ENCODE assay signal across 13 cellular contexts in genomic region chr11:296976-297665, GRCh38. TPM values are rescaled to one million over a fixed set of nuclear protein-coding genes. Genes with fewer than 3 reads are reported as not detected.
DNase-seq lines count a peak whose midpoint lies in the region; ATAC-seq and TF ChIP-seq lines count a peak whose summit lies in the region.
"Had no signal": no experiment of that assay in that cellular context is flagged by ENCODE, and none has a peak within 500 bp of the region (broad histone marks: within the 10 kb centered on the region; RNA-seq: fewer than 3 reads in every experiment).

No MANE protein-coding gene starts in this region.

- H3K4me1 Mint-ChIP-seq in activated CD4-positive, alpha-beta memory T cell treated with anti-CD3 and anti-CD28 coated beads, Interleukin-2, amount 10 ng/mL, durations not matched to agents 7 days and 5 days: peaks cover 21% of the 10 kb centered on the region
- H3K4me1 Mint-ChIP-seq in activated CD4-positive, alpha-beta memory T cell treated with anti-CD3 and anti-CD28 coated beads for 36 hours (ENCODE audit: low read depth): peaks cover 11% of the 10 kb centered on the region
- peaks cover 27% of the 10 kb centered on the region for H3K4me1 Mint-ChIP-seq in activated T-cell treated with anti-CD3 and anti-CD28 coated beads, Interleukin-2, amount 50 U/mL, for 4 hours (ENCODE audit: low read depth)
- H3K4me1 Mint-ChIP-seq: nephron had no signal

- H3K4me3 ChIP-seq in foreskin fibroblast (ENCODE audit: low read depth in 1 of 2, low read length in 2 of 2): no peak overlapping the region

- POLR2A ChIA-PET in activated CD4-positive, alpha-beta memory T cell treated with anti-CD3 and anti-CD28 coated beads, Interleukin-2, amount 10 ng/mL, durations not matched to agents 7 days and 5 days (lab: Charles Lee): no interaction called here
- POLR2A ChIA-PET in activated CD4-positive, alpha-beta memory T cell treated with anti-CD3 and anti-CD28 coated beads for 36 hours (lab: Charles Lee): no interaction called here

- peak overlapping the region; percentile 27 for H3K4me3 Mint-ChIP-seq in activated CD4-positive, alpha-beta memory T cell treated with anti-CD3 and anti-CD28 coated beads, Interleukin-2, amount 10 ng/mL, durations not matched to agents 7 days and 5 days
- no peak overlapping the region for H3K4me3 Mint-ChIP-seq in activated CD4-positive, alpha-beta memory T cell treated with anti-CD3 and anti-CD28 coated beads for 36 hours
- no peak overlapping the region for H3K4me3 Mint-ChIP-seq in activated T-cell treated with anti-CD3 and anti-CD28 coated beads, Interleukin-2, amount 50 U/mL, for 4 hours
- H3K4me3 Mint-ChIP-seq: nephron had no signal

- intact Hi-C loops in activated CD4-positive, alpha-beta memory T cell treated with anti-CD3 and anti-CD28 coated beads for 36 hours (cut with micrococcal nuclease): no loop called here
- intact Hi-C loops in left ventricle myocardium superior (cut with micrococcal nuclease): no loop called here

- no peak for DNase-seq in activated CD4-positive, alpha-beta memory T cell treated with anti-CD3 and anti-CD28 coated beads, Interleukin-2, amount 10 ng/mL, durations not matched to agents 7 days and 5 days
- no peak for DNase-seq in activated CD4-positive, alpha-beta memory T cell treated with anti-CD3 and anti-CD28 coated beads for 36 hours
- peak; percentile 4 for DNase-seq in activated T-cell treated with anti-CD3 and anti-CD28 coated beads, Interleukin-2, amount 50 U/mL, for 4 hours
- DNase-seq in left ventricle myocardium superior: peak; percentile 36
- DNase-seq in stimulated activated naive CD8-positive, alpha-beta T cell treated with anti-CD3 and anti-CD28 coated beads, Interleukin-15, Interleukin-2, amounts not matched to agents 100 U/mL and 50 U/mL, for 24 hours: no peak
- no peak for DNase-seq in kidney glomerular epithelial cell (lab: John Stamatoyannopoulos, UW)
- no peak for DNase-seq in foreskin fibroblast
- no peak for DNase-seq in LoVo (ENCODE audit: low spot score)
- DNase-seq: dermis blood vessel endothelial cell, HCEC 1CT, hypothalamus had no signal

- no peaks in the 10 kb centered on the region for H3K36me3 Mint-ChIP-seq in activated CD4-positive, alpha-beta memory T cell treated with anti-CD3 and anti-CD28 coated beads, Interleukin-2, amount 10 ng/mL, durations not matched to agents 7 days and 5 days (ENCODE audit: low read depth)
- H3K36me3 Mint-ChIP-seq in activated CD4-positive, alpha-beta memory T cell treated with anti-CD3 and anti-CD28 coated beads for 36 hours: no peaks in the 10 kb centered on the region
- no peaks in the 10 kb centered on the region for H3K36me3 Mint-ChIP-seq in activated T-cell treated with anti-CD3 and anti-CD28 coated beads, Interleukin-2, amount 50 U/mL, for 4 hours (ENCODE audit: insufficient read depth)

- no peak for TF ChIP-seq CTCF in foreskin fibroblast (IDR thresholded peaks at IDR 0.05; ENCODE audit: low read depth, low read length)

- CTCF ChIA-PET in activated CD4-positive, alpha-beta memory T cell treated with anti-CD3 and anti-CD28 coated beads, Interleukin-2, amount 10 ng/mL, durations not matched to agents 7 days and 5 days (lab: Charles Lee): interaction anchor here (0.5 to 1.0 kb wide), 2 partner anchors 46 to 66 kb away, joined by 3 read pairs; no protein-coding TSS in a partner anchor
- CTCF ChIA-PET in activated CD4-positive, alpha-beta memory T cell treated with anti-CD3 and anti-CD28 coated beads for 36 hours (lab: Charles Lee): no interaction called here

- peaks cover 17% of the 10 kb centered on the region for H3K27me3 Mint-ChIP-seq in activated CD4-positive, alpha-beta memory T cell treated with anti-CD3 and anti-CD28 coated beads, Interleukin-2, amount 10 ng/mL, durations not matched to agents 7 days and 5 days
- H3K27me3 Mint-ChIP-seq in activated CD4-positive, alpha-beta memory T cell treated with anti-CD3 and anti-CD28 coated beads for 36 hours: peaks cover 5% of the 10 kb centered on the region
- H3K27me3 Mint-ChIP-seq in activated T-cell treated with anti-CD3 and anti-CD28 coated beads, Interleukin-2, amount 50 U/mL, for 4 hours (ENCODE audit: low read depth): peaks cover 8% of the 10 kb centered on the region

- H3K27ac Mint-ChIP-seq in activated CD4-positive, alpha-beta memory T cell treated with anti-CD3 and anti-CD28 coated beads, Interleukin-2, amount 10 ng/mL, durations not matched to agents 7 days and 5 days: peak overlapping the region; percentile 54
- H3K27ac Mint-ChIP-seq in activated CD4-positive, alpha-beta memory T cell treated with anti-CD3 and anti-CD28 coated beads for 36 hours: no peak overlapping the region
- H3K27ac Mint-ChIP-seq: nephron had no signal

- peak in 1 of 2 donors; percentile 20 for ATAC-seq in activated T-cell treated with anti-CD3 and anti-CD28 coated beads, Interleukin-2, amount 50 U/mL, for 4 hours
- ATAC-seq in left ventricle myocardium superior: peak; percentile 58
- peak; percentile 20 for ATAC-seq in stimulated activated naive CD8-positive, alpha-beta T cell treated with anti-CD3 and anti-CD28 coated beads, Interleukin-15, Interleukin-2, amounts not matched to agents 100 U/mL and 50 U/mL, for 24 hours

- H3K9me3 Mint-ChIP-seq in activated CD4-positive, alpha-beta memory T cell treated with anti-CD3 and anti-CD28 coated beads, Interleukin-2, amount 10 ng/mL, durations not matched to agents 7 days and 5 days: no peaks in the 10 kb centered on the region
- H3K9me3 Mint-ChIP-seq in activated CD4-positive, alpha-beta memory T cell treated with anti-CD3 and anti-CD28 coated beads for 36 hours: no peaks in the 10 kb centered on the region
- no peaks in the 10 kb centered on the region for H3K9me3 Mint-ChIP-seq in activated T-cell treated with anti-CD3 and anti-CD28 coated beads, Interleukin-2, amount 50 U/mL, for 4 hours
- H3K9me3 Mint-ChIP-seq: nephron had no signal

RNA-seq across cellular contexts. Expression of gene IFITM5, which starts 2.2 kb away (rescaled TPM):
- total RNA-seq in activated CD4-positive, alpha-beta memory T cell treated with anti-CD3 and anti-CD28 coated beads, Interleukin-2, amount 10 ng/mL, durations not matched to agents 7 days and 5 days: not detected
- total RNA-seq in activated CD4-positive, alpha-beta memory T cell treated with anti-CD3 and anti-CD28 coated beads for 36 hours: not detected
- total RNA-seq in activated T-cell treated with anti-CD3 and anti-CD28 coated beads, Interleukin-2, amount 50 U/mL, for 4 hours: not detected
- total RNA-seq in left ventricle myocardium superior: not detected
- total RNA-seq: dermis blood vessel endothelial cell, subcutaneous adipose tissue had no signal

RNA-seq across cellular contexts. Expression of gene PGGHG, which starts 8.2 kb away (rescaled TPM):
- 100 to 1,000 TPM; 113 to 117 TPM for total RNA-seq in activated CD4-positive, alpha-beta memory T cell treated with anti-CD3 and anti-CD28 coated beads, Interleukin-2, amount 10 ng/mL, durations not matched to agents 7 days and 5 days
- 10 to 100 TPM; 74.3 to 75.0 TPM for total RNA-seq in activated CD4-positive, alpha-beta memory T cell treated with anti-CD3 and anti-CD28 coated beads for 36 hours
- 10 to 100 TPM; 16.6 to 76.3 (median 28.3) TPM for total RNA-seq in activated T-cell treated with anti-CD3 and anti-CD28 coated beads, Interleukin-2, amount 50 U/mL, for 4 hours
- 7.2 TPM for total RNA-seq in left ventricle myocardium superior

RNA-seq across cellular contexts. Expression of gene IFITM2, which starts 10.5 kb away (rescaled TPM):
- total RNA-seq in activated CD4-positive, alpha-beta memory T cell treated with anti-CD3 and anti-CD28 coated beads, Interleukin-2, amount 10 ng/mL, durations not matched to agents 7 days and 5 days: 1,000 to 10,000 TPM; 1,637 to 1,643 TPM
- total RNA-seq in activated CD4-positive, alpha-beta memory T cell treated with anti-CD3 and anti-CD28 coated beads for 36 hours: 100 to 1,000 TPM; 525 to 561 TPM
- 100 to 1,000 TPM; 197 to 257 (median 231) TPM for total RNA-seq in activated T-cell treated with anti-CD3 and anti-CD28 coated beads, Interleukin-2, amount 50 U/mL, for 4 hours
- 200 TPM for total RNA-seq in left ventricle myocardium superior

RNA-seq across cellular contexts. Expression of gene IFITM1, which starts 16.7 kb away (rescaled TPM):
- total RNA-seq in activated CD4-positive, alpha-beta memory T cell treated with anti-CD3 and anti-CD28 coated beads, Interleukin-2, amount 10 ng/mL, durations not matched to agents 7 days and 5 days: 1,000 to 10,000 TPM; 1,010 to 1,055 TPM
- total RNA-seq in activated CD4-positive, alpha-beta memory T cell treated with anti-CD3 and anti-CD28 coated beads for 36 hours: 100 to 1,000 TPM; 195 to 200 TPM
- 100 to 1,000 TPM in 2 of 3 donors, 10 to 100 TPM in 1; 99.3 to 144 (median 120) TPM for total RNA-seq in activated T-cell treated with anti-CD3 and anti-CD28 coated beads, Interleukin-2, amount 50 U/mL, for 4 hours
- total RNA-seq in left ventricle myocardium superior: 101 TPM

RNA-seq across cellular contexts. Expression of gene NLRP6, which starts 18.9 kb away (rescaled TPM):
- 1 to 10 TPM; 2.5 TPM for total RNA-seq in activated CD4-positive, alpha-beta memory T cell treated with anti-CD3 and anti-CD28 coated beads, Interleukin-2, amount 10 ng/mL, durations not matched to agents 7 days and 5 days
- 1 to 10 TPM in 1 of 2 experiments, under 1 TPM in 1; 0.99 to 1.2 TPM for total RNA-seq in activated CD4-positive, alpha-beta memory T cell treated with anti-CD3 and anti-CD28 coated beads for 36 hours
- total RNA-seq in activated T-cell treated with anti-CD3 and anti-CD28 coated beads, Interleukin-2, amount 50 U/mL, for 4 hours: 1 to 10 TPM in 2 of 3 donors, under 1 TPM in 1; 0.33 to 3.2 (median 1.2) TPM
- total RNA-seq in left ventricle myocardium superior: 0.32 TPM
- total RNA-seq: dermis blood vessel endothelial cell had no signal

Comparison
In these comparisons a context has a peak if more than half of its experiments do, and no peak if none do; other contexts are left out.
1. DNase-seq: peak in activated T-cell treated with anti-CD3 and anti-CD28 coated beads, Interleukin-2, amount 50 U/mL, for 4 hours (single experiment) and left ventricle myocardium superior (single experiment); none in activated CD4-positive, alpha-beta memory T cell treated with anti-CD3 and anti-CD28 coated beads, Interleukin-2, amount 10 ng/mL, durations not matched to agents 7 days and 5 days (single experiment), activated CD4-positive, alpha-beta memory T cell treated with anti-CD3 and anti-CD28 coated beads for 36 hours (single experiment), stimulated activated naive CD8-positive, alpha-beta T cell treated with anti-CD3 and anti-CD28 coated beads, Interleukin-15, Interleukin-2, amounts not matched to agents 100 U/mL and 50 U/mL, for 24 hours (single experiment), kidney glomerular epithelial cell (single experiment), foreskin fibroblast (0 of 2) and LoVo (single experiment).